Comparison of ENCODE assay signal across 14 cellular contexts in the genomic region with DNA sequence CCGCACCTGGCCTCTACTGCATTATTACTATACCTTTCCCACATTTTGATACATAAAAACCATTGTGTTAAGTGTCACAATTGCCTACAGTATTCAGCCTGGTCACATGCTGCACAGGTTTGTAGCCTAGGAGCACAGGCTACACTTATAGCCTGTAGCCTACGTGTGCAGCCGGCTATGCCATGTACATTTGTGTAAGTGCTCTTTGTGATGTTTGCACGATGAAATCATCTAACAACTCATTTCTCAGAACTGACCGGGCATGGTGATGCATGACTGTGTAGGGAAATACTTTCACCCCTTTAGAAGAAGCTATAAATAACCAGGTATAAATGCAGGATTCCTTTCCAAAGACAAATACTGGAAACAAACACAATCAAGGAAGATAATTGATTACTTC. TPM values are rescaled to one million over a fixed set of nuclear protein-coding genes. Genes with fewer than 3 reads are reported as not detected.
DNase-seq lines count a peak whose midpoint lies in the region; ATAC-seq and TF ChIP-seq lines count a peak whose summit lies in the region.
"Had no signal": no experiment of that assay in that cellular context is flagged by ENCODE, and none has a peak within 500 bp of the region (broad histone marks: within the 10 kb centered on the region; RNA-seq: fewer than 3 reads in every experiment).

No MANE protein-coding gene starts in this region.

- ATAC-seq in heart left ventricle: peak in 3 of 4 donors; percentile 81 to 84 (median 84)
- peak; percentile 65 for ATAC-seq in aorta (ENCODE audit: low FRiP score)
- ATAC-seq: stimulated activated memory B cell treated with anti-CD40 and anti-IgM and Interleukin-4, amounts not matched to agents 10 μg/mL and 1 μg/mL and 100 μg/mL, for 72 hours had no signal

- H3K4me3 ChIP-seq in heart left ventricle (no peak overlapping the region), hepatocyte (no peak overlapping the region), aorta (ENCODE audit: low read length in 2 of 2) (no peak overlapping the region)
- H3K4me3 ChIP-seq: colonic mucosa, SJCRH30 had no signal

- POLR2A ChIA-PET in GM10248 (lab: Yijun Ruan, JAX): no interaction called here

- H3K9me3 ChIP-seq in heart left ventricle: no peaks in the 10 kb centered on the region
- no peaks in the 10 kb centered on the region for H3K9me3 ChIP-seq in hepatocyte (ENCODE audit: low read depth)
- no peaks in the 10 kb centered on the region for H3K9me3 ChIP-seq in aorta (ENCODE audit: control insufficient read depth, low read length)
- H3K9me3 ChIP-seq: colonic mucosa, SJCRH30 had no signal

- H4K20me1 ChIP-seq in hepatocyte (ENCODE audit: insufficient read depth, poor library complexity, severe bottlenecking): no peaks in the 10 kb centered on the region

- no peak for TF ChIP-seq POLR2A in heart left ventricle (IDR thresholded peaks at IDR 0.05)

- H3K9me2 ChIP-seq in hepatocyte (replicated peaks; ENCODE audit: insufficient read depth): no peaks in the 10 kb centered on the region

- H3K4me1 ChIP-seq in heart left ventricle (peaks cover 2 to 62% (median 29%) of the 10 kb centered on the region in 12 donors), hepatocyte (ENCODE audit: insufficient read depth) (peaks cover 17% of the 10 kb centered on the region), aorta (ENCODE audit: control insufficient read depth in 1 of 2, insufficient read depth in 2 of 2, low read length in 2 of 2) (peaks cover 5 to 21% of the 10 kb centered on the region in 2 donors)
- H3K4me1 ChIP-seq: SJCRH30 had no signal

- no peak overlapping the region for H3K4me2 ChIP-seq in hepatocyte

- TF ChIP-seq CTCF in heart left ventricle (IDR thresholded peaks at IDR 0.05): no peak
- TF ChIP-seq CTCF in hepatocyte (IDR thresholded peaks at IDR 0.05; ENCODE audit: poor library complexity): no peak
- TF ChIP-seq CTCF in GM10248 (IDR thresholded peaks at IDR 0.05; ENCODE audit: control extremely low read depth, extremely low read depth, low read depth, missing control alignments): no peak

- H3K36me3 ChIP-seq in heart left ventricle (no peaks in the 10 kb centered on the region), hepatocyte (replicated peaks; ENCODE audit: insufficient read depth, low read depth) (no peaks in the 10 kb centered on the region), aorta (ENCODE audit: control insufficient read depth in 1 of 2, insufficient read depth in 2 of 2, low read length in 1 of 2) (no peaks in the 10 kb centered on the region)
- H3K36me3 ChIP-seq: colonic mucosa, SJCRH30 had no signal

- H3K27me3 ChIP-seq in heart left ventricle (no peaks in the 10 kb centered on the region), hepatocyte (no peaks in the 10 kb centered on the region), aorta (ENCODE audit: control insufficient read depth in 1 of 2, insufficient read depth in 2 of 2, low read length in 1 of 2) (no peaks in the 10 kb centered on the region)
- H3K27me3 ChIP-seq: colonic mucosa, SJCRH30 had no signal

- no peak overlapping the region for H2AFZ ChIP-seq in hepatocyte

- no peaks in the 10 kb centered on the region for H3K79me2 ChIP-seq in hepatocyte

- CTCF ChIA-PET in GM10248 (lab: Yijun Ruan, JAX): no interaction called here

- WGBS in heart left ventricle, 4 donors: 45 to 54% (median 47%) methylated on average over 5 of the region's 5 CpGs
- WGBS in hepatocyte (ENCODE audit: low lambda C conversion rate, missing lambda C conversion rate): 61% methylated on average over 5 of the region's 5 CpGs
- 22 to 26% methylated on average over 5 of the region's 5 CpGs for WGBS in aorta, 2 donors

- H3K27ac ChIP-seq in heart left ventricle (peak overlapping the region in 7 of 12 donors; percentile 2 to 66 (median 47)), hepatocyte (peak overlapping the region; percentile 64), aorta (ENCODE audit: low read depth in 1 of 2, low read length in 2 of 2) (peak overlapping the region in 1 of 2 donors; percentile 32), caudate nucleus (ENCODE audit: low read depth, low read length) (no peak overlapping the region)
- H3K27ac ChIP-seq: colonic mucosa, SJCRH30 had no signal

- DNase-seq in heart left ventricle (peak in 1 of 5 donors; percentile 55), cardiac septum (ENCODE audit: low spot score) (no peak), amniotic stem cell (lab: John Stamatoyannopoulos, UW) (peak; percentile 26), hepatocyte (ENCODE audit: low spot score) (peak; percentile 65), aorta (peak in 1 of 2 donors; percentile 59), C1 segment of cervical spinal cord (lab: John Stamatoyannopoulos, UW) (no peak), GM10248 (ENCODE audit: extremely low spot score) (no peak), caudate nucleus (lab: John Stamatoyannopoulos, UW) (no peak)
- DNase-seq: activated CD4-positive, CD25-positive, alpha-beta regulatory T cell; colonic mucosa; naive B cell; SJCRH30; stimulated activated CD4-positive, alpha-beta T cell treated with anti-CD3 and anti-CD28 coated beads, Interleukin-15, amount 100 ng/mL, for 24 hours had no signal

- intact Hi-C loops in heart left ventricle (cut with DNase I): no loop called here
- intact Hi-C loops in cardiac septum (cut with DNase I): no loop called here
- intact Hi-C loops in aorta (cut with DNase I): loop anchor here in 1 of 2 donors (5.0 kb wide), 1 partner anchor 144 kb away; no protein-coding TSS in a partner anchor

RNA-seq across cellular contexts. Expression of a gene that starts 12.1 kb away (rescaled TPM):
- total RNA-seq in heart left ventricle (10 to 100 TPM; 11.6 to 37.9 (median 15.8) TPM), cardiac septum (15.5 TPM), hepatocyte (4.7 and 5.1 TPM in 2 replicates), aorta (100 to 1,000 TPM; 113 to 133 TPM)
- polyA plus RNA-seq in heart left ventricle (10 to 100 TPM in 1 of 2 donors, 1 to 10 TPM in 1; 5.9 to 11.7 TPM), hepatocyte (1.9 and 2.5 TPM in 2 replicates), aorta (10 to 100 TPM; 33.5 to 59.6 TPM)
- total RNA-seq: SJCRH30 had no signal

Comparison
In these comparisons a context has a peak if more than half of its experiments do, and no peak if none do; other contexts are left out.
1. DNase-seq: peak in amniotic stem cell (single experiment) and hepatocyte (single experiment); none in cardiac septum (single experiment), C1 segment of cervical spinal cord (0 of 14), GM10248 (single experiment) and caudate nucleus (0 of 61).